In the genomic region with DNA sequence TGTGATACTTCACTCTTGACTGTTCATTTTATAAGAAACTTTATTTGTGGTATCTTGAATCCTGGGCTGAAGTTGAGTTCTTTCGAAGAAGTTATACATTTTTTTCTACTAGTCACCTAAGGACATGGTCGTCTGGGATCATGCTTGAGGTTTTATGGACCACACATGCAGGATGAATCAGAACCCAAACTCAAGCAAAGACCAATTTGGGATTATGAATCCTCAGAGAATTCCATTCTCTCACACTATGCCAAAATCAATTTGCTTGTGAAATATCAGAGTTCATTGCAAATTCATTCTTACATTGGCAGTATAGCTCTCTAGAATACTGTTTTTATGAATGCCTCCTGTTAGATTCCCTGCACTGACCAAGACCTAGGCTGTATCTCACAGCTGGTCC, we compare ENCODE assay signal across 24 cellular contexts.
DNase-seq lines count a peak whose midpoint lies in the region; ATAC-seq and TF ChIP-seq lines count a peak whose summit lies in the region.
"Had no signal": no experiment of that assay in that cellular context is flagged by ENCODE, and none has a peak within 500 bp of the region (broad histone marks: within the 10 kb centered on the region; RNA-seq: fewer than 3 reads in every experiment).

No MANE protein-coding gene starts in this region.

- H3K4me3 ChIP-seq in BJ (ENCODE audit: low read depth, low read length): no peak overlapping the region
- H3K4me3 ChIP-seq in skeletal muscle cell (ENCODE audit: low read depth, low read length): no peak overlapping the region
- H3K4me3 ChIP-seq: coronary artery, esophagus squamous epithelium, K562, prostate gland, tibial artery had no signal

- POLR2A ChIA-PET in BJ (lab: Charles Lee): no interaction called here

- no peaks in the 10 kb centered on the region for H3K36me3 ChIP-seq in BJ (ENCODE audit: control insufficient read depth, insufficient read depth, low read length)
- H3K36me3 ChIP-seq: esophagus squamous epithelium, neutrophil, prostate gland, tibial artery had no signal

- no peak overlapping the region for H3K27ac ChIP-seq in caudate nucleus (ENCODE audit: low read depth, low read length)
- H3K27ac ChIP-seq: coronary artery, esophagus squamous epithelium, neutrophil, prostate gland, tibial artery had no signal

- no peak for ATAC-seq in HG02588 (IDR thresholded peaks at IDR 0.05; ENCODE audit: unreplicated experiment)
- ATAC-seq: K562; left ventricle myocardium superior; stimulated activated naive CD8-positive, alpha-beta T cell treated with anti-CD3 and anti-CD28 coated beads, Interleukin-15, amount 100 ng/mL, for 72 hours; T-cell had no signal

- H3K27me3 ChIP-seq in BJ (ENCODE audit: control insufficient read depth, insufficient read depth, low read length): no peaks in the 10 kb centered on the region
- H3K27me3 ChIP-seq: esophagus squamous epithelium, neutrophil, tibial artery had no signal

- no peak for TF ChIP-seq CTCF in BJ (IDR thresholded peaks at IDR 0.05; ENCODE audit: insufficient read depth, low read depth, low read length)

- CTCF ChIA-PET in BJ (lab: Yijun Ruan, JAX): interaction anchor here (0.9 to 3.9 kb wide), 5 partner anchors 10 to 90 kb away, joined by 3 to 19 read pairs (median 6); no protein-coding TSS in a partner anchor

- DNase-seq in BJ (ENCODE audit: low read depth) (peak; percentile 85), HS-5 (ENCODE audit: low read depth) (peak; percentile 29), dedifferentiated amniotic fluid mesenchymal stem cell (ENCODE audit: extremely low spot score) (peak; percentile 34), skeletal muscle cell (ENCODE audit: low read depth) (peak; percentile 57), caudate nucleus (lab: John Stamatoyannopoulos, UW) (no peak)
- no peak for DNase-seq in stimulated activated CD4-positive, alpha-beta T cell treated with anti-CD3 and anti-CD28 coated beads, Interleukin-2, amount 100 ng/mL, for 24 hours
- DNase-seq: activated CD4-positive, alpha-beta T cell treated with anti-CD3 and anti-CD28 coated beads, Interleukin-2, amount 50 U/mL, for 4 hours; activated CD4-positive, CD25-positive, alpha-beta regulatory T cell; activated naive CD4-positive, alpha-beta T cell treated with anti-CD3 and anti-CD28 coated beads for 36 hours; DND-41; esophagus squamous epithelium; left ventricle myocardium superior; MM.1S; naive B cell; NCI-H2029; NCI-H526; stimulated activated naive CD8-positive, alpha-beta T cell treated with anti-CD3 and anti-CD28 coated beads, Interleukin-15, amount 100 ng/mL, for 72 hours; T-cell; tibial artery had no signal

Comparison
In these comparisons a context has a peak if more than half of its experiments do, and no peak if none do; other contexts are left out.
1. DNase-seq: peak in BJ (single experiment), HS-5 (single experiment), dedifferentiated amniotic fluid mesenchymal stem cell (single experiment) and skeletal muscle cell (single experiment); none in stimulated activated CD4-positive, alpha-beta T cell treated with anti-CD3 and anti-CD28 coated beads, Interleukin-2, amount 100 ng/mL, for 24 hours (0 of 2) and caudate nucleus (0 of 61).